Comparison of ENCODE assay signal across 16 cellular contexts in genomic region chr1:25068829-25069228, GRCh38.
DNase-seq lines count a peak whose midpoint lies in the region; ATAC-seq, FAIRE-seq and TF ChIP-seq lines count a peak whose summit lies in the region.
"Had no signal": no experiment of that assay in that cellular context is flagged by ENCODE, and none has a peak within 500 bp of the region (broad histone marks: within the 10 kb centered on the region; RNA-seq: fewer than 3 reads in every experiment).

No MANE protein-coding gene starts in this region.

- no peak overlapping the region for H2AK5ac ChIP-seq in H1 (ENCODE audit: low read depth, low read length)

- H3K14ac ChIP-seq in H1 (ENCODE audit: insufficient read length): no peak overlapping the region

- H2BK20ac ChIP-seq in H1 (ENCODE audit: low read length): no peak overlapping the region

- H4K8ac ChIP-seq in H1 (ENCODE audit: extremely low read depth, insufficient read depth, low read length): no peak overlapping the region

- H4K20me1 ChIP-seq in PC-3 (ENCODE audit: low read length): no peaks in the 10 kb centered on the region
- H4K20me1 ChIP-seq in H1 (replicated peaks in 1 of 2; ENCODE audit: control insufficient read depth in 1 of 2, insufficient read depth in 2 of 2, low read length in 2 of 2): no peaks in the 10 kb centered on the region

- no peak overlapping the region for H4K5ac ChIP-seq in H1 (ENCODE audit: insufficient read length, low read depth, low read length)

- H3K18ac ChIP-seq in H1 (ENCODE audit: extremely low read depth, low read length): no peak overlapping the region

- no peak overlapping the region for H3K9ac ChIP-seq in PC-3 (ENCODE audit: low read length)
- H3K9ac ChIP-seq in H1 (replicated peaks in 1 of 4; ENCODE audit: extremely low read depth in 1 of 4, low read depth in 3 of 4, low read length in 3 of 4): no peak overlapping the region

- H3K79me1 ChIP-seq in H1 (ENCODE audit: low read depth, low read length): no peaks in the 10 kb centered on the region

- H3K4me1 ChIP-seq in PC-3 (ENCODE audit: insufficient read depth, low read length): peaks cover 3% of the 10 kb centered on the region; the same call in 1 of the 2 replicates
- peaks cover 0 to 6% (median under 1%) of the 10 kb centered on the region in 4 experiments; a peak in 1 of 7 replicates for H3K4me1 ChIP-seq in H1 (replicated peaks in 1 of 4; ENCODE audit: control insufficient read depth in 3 of 4, insufficient read depth in 4 of 4, low read length in 3 of 4)
- no peaks in the 10 kb centered on the region for H3K4me1 ChIP-seq in ascending aorta
- H3K4me1 ChIP-seq in A673 (ENCODE audit: insufficient read depth, low read length, poor library complexity, severe bottlenecking): no peaks in the 10 kb centered on the region

- no peak overlapping the region for H3K23ac ChIP-seq in H1 (ENCODE audit: insufficient read length)

- H3K79me2 ChIP-seq in PC-3 (ENCODE audit: low read length): no peaks in the 10 kb centered on the region
- no peaks in the 10 kb centered on the region for H3K79me2 ChIP-seq in H1 (ENCODE audit: control insufficient read depth in 1 of 2, insufficient read depth in 2 of 2, low read length in 2 of 2)

- no peak overlapping the region for H3K56ac ChIP-seq in H1 (replicated peaks; ENCODE audit: insufficient read length, low read depth, low read length)

- H3K36me3 ChIP-seq in PC-3 (ENCODE audit: low read depth, low read length) (no peaks in the 10 kb centered on the region), H1 (ENCODE audit: control insufficient read depth in 2 of 4, insufficient read depth in 4 of 4, low read length in 3 of 4) (no peaks in the 10 kb centered on the region), ascending aorta (no peaks in the 10 kb centered on the region), A673 (ENCODE audit: insufficient read depth, low read length, poor library complexity, severe bottlenecking) (no peaks in the 10 kb centered on the region)
- H3K36me3 ChIP-seq: transverse colon had no signal

- no peak for ATAC-seq in PC-3

- no peak overlapping the region for H3K27ac ChIP-seq in 22Rv1
- H3K27ac ChIP-seq in PC-3 (ENCODE audit: low read length): no peak overlapping the region
- no peak overlapping the region for H3K27ac ChIP-seq in H1 (ENCODE audit: low read depth, low read length)
- no peak overlapping the region for H3K27ac ChIP-seq in dorsolateral prefrontal cortex
- no peak overlapping the region for H3K27ac ChIP-seq in ascending aorta
- no peak overlapping the region for H3K27ac ChIP-seq in A673 (ENCODE audit: low read depth, low read length, poor library complexity, severe bottlenecking)
- H3K27ac ChIP-seq: transverse colon had no signal

- 0 out of 4 replicates have a peak, but pooled peaks of 1 of the 2 experiments have one; percentile 14 for TF ChIP-seq RAD21 in H1 (IDR thresholded peaks at IDR 0.05 in 1 of 2, conservative IDR thresholded peaks at IDR 0.05 in 1 of 2; ENCODE audit: low read depth in 2 of 2, low read length in 2 of 2)

- H3K23me2 ChIP-seq in H1 (ENCODE audit: low read depth, low read length): no peaks in the 10 kb centered on the region

- H3K4me3 ChIP-seq in PC-3 (ENCODE audit: low read length): no peak overlapping the region
- no peak overlapping the region for H3K4me3 ChIP-seq in H1 (ENCODE audit: extremely low read depth in 1 of 4, insufficient read depth in 2 of 4, low read depth in 3 of 4, low read length in 4 of 4)
- H3K4me3 ChIP-seq in dorsolateral prefrontal cortex: no peak overlapping the region
- no peak overlapping the region for H3K4me3 ChIP-seq in ascending aorta
- H3K4me3 ChIP-seq in A673 (ENCODE audit: low read depth, low read length, poor library complexity, severe bottlenecking): no peak overlapping the region
- H3K4me3 ChIP-seq: transverse colon had no signal

- TF ChIP-seq POLR2A in H1 (IDR thresholded peaks at IDR 0.05; ENCODE audit: control extremely low read depth in 1 of 2, low read depth in 2 of 2, low read length in 2 of 2): no peak

- H2BK12ac ChIP-seq in H1 (ENCODE audit: low read depth, low read length): no peak overlapping the region

- H3K4me2 ChIP-seq in PC-3 (ENCODE audit: low read length) (no peak overlapping the region), H1 (ENCODE audit: insufficient read depth in 1 of 2, low read depth in 2 of 2, low read length in 2 of 2) (no peak overlapping the region)

- BruUV-seq in PC-3 (replicated peaks; lab: Mats Ljungman, UMichigan): no TSS peak
- BruUV-seq in A673 (replicated peaks; lab: Mats Ljungman, UMichigan): no TSS peak

- H2AFZ ChIP-seq in PC-3 (ENCODE audit: low read length) (no peak overlapping the region), H1 (ENCODE audit: low read length) (no peak overlapping the region)

- TF ChIP-seq EP300 in H1 (IDR thresholded peaks at IDR 0.05; ENCODE audit: borderline replicate concordance in 1 of 2, low read depth in 2 of 2, low read length in 2 of 2): no peak

- no peaks in the 10 kb centered on the region for H3K9me3 ChIP-seq in PC-3 (ENCODE audit: low read length)
- H3K9me3 ChIP-seq in H1 (ENCODE audit: insufficient read depth in 2 of 2, low read depth in 1 of 2, low read length in 1 of 2): no peaks in the 10 kb centered on the region
- no peaks in the 10 kb centered on the region for H3K9me3 ChIP-seq in ascending aorta
- H3K9me3 ChIP-seq in A673 (ENCODE audit: low read depth, low read length, poor library complexity, severe bottlenecking): no peaks in the 10 kb centered on the region
- H3K9me3 ChIP-seq: transverse colon had no signal

- no peak overlapping the region for H2BK120ac ChIP-seq in H1 (replicated peaks; ENCODE audit: low read depth, low read length)

- no peak for FAIRE-seq in H1 (lab: Jason Lieb, UNC)
- FAIRE-seq: D721Med, endothelial cell of umbilical vein had no signal

- peak; percentile 23 for TF ChIP-seq CTCF in 22Rv1 (IDR thresholded peaks at IDR 0.05)
- TF ChIP-seq CTCF in GM12874 (IDR thresholded peaks at IDR 0.05; ENCODE audit: insufficient read depth, low read depth, low read length): peak; percentile 48
- peak; percentile 42 for TF ChIP-seq CTCF in PC-3 (conservative IDR thresholded peaks at IDR 0.05; ENCODE audit: low read depth, low read length)
- TF ChIP-seq CTCF in H1 (IDR thresholded peaks at IDR 0.05; ENCODE audit: control extremely low read depth in 1 of 3, insufficient read depth in 1 of 3, low read depth in 1 of 3, low read length in 3 of 3): peak; percentile 15 to 42 (median 38); a peak in 3 of 4 replicates
- TF ChIP-seq CTCF in dorsolateral prefrontal cortex (IDR thresholded peaks at IDR 0.05 in 54 of 56, conservative IDR thresholded peaks at IDR 0.05 in 2 of 56; ENCODE audit: low read depth in 1 of 56, partially characterized antibody in 56 of 56): no peak
- TF ChIP-seq CTCF in ascending aorta (IDR thresholded peaks at IDR 0.05): no peak
- TF ChIP-seq CTCF in A673 (conservative IDR thresholded peaks at IDR 0.05; ENCODE audit: low read depth, low read length): no peak

- H3K9me2 ChIP-seq in PC-3 (replicated peaks; ENCODE audit: low read length): no peaks in the 10 kb centered on the region

- no peak overlapping the region for H2BK5ac ChIP-seq in H1 (ENCODE audit: low read depth, low read length)

- no peak overlapping the region for H4K91ac ChIP-seq in H1 (replicated peaks; ENCODE audit: insufficient read length, low read length)

- CTCF ChIA-PET in PC-3 (lab: Charles Lee): no interaction called here
- CTCF ChIA-PET in H1 (lab: Charles Lee; ENCODE audit: partially characterized antibody): interaction anchor here (0.6 to 1.1 kb wide), 5 partner anchors 14 to 1958 kb away, joined by 3 to 5 read pairs (median 3); no protein-coding TSS in a partner anchor
- CTCF ChIA-PET in A673 (lab: Charles Lee): no interaction called here

- no peak overlapping the region for H2BK15ac ChIP-seq in H1 (ENCODE audit: low read length)

- H3K27me3 ChIP-seq in PC-3 (ENCODE audit: low read length): no peaks in the 10 kb centered on the region
- H3K27me3 ChIP-seq in H1 (replicated peaks in 1 of 4; ENCODE audit: control insufficient read depth in 3 of 4, extremely low read depth in 1 of 4, insufficient read depth in 3 of 4, low read length in 3 of 4): no peaks in the 10 kb centered on the region
- H3K27me3 ChIP-seq in dorsolateral prefrontal cortex: peaks cover 0 to 3% (median 0%) of the 10 kb centered on the region in 45 donors
- H3K27me3 ChIP-seq in ascending aorta: no peaks in the 10 kb centered on the region
- H3K27me3 ChIP-seq in A673 (replicated peaks; ENCODE audit: insufficient read depth, low read depth, low read length, poor library complexity): no peaks in the 10 kb centered on the region
- H3K27me3 ChIP-seq: transverse colon had no signal

- H3F3A ChIP-seq in PC-3 (ENCODE audit: low read length, unreplicated experiment): no peaks in the 10 kb centered on the region

- DNase-seq in PC-3 (no peak), H1 (ENCODE audit: low read depth in 1 of 2, low spot score in 2 of 2) (no peak), dorsolateral prefrontal cortex (no peak), HUDEP-2 (lab: John Stamatoyannopoulos, UW; ENCODE audit: unreplicated experiment in 76 of 76) (no peak), ascending aorta (ENCODE audit: low spot score in 2 of 2) (no peak), A673 (ENCODE audit: low spot score) (no peak)
- DNase-seq: activated gamma-delta T cell; central memory CD4-positive, alpha-beta T cell; head of caudate nucleus; NCI-H1417; NCI-H510A; transverse colon had no signal

- H3K4ac ChIP-seq in H1 (replicated peaks; ENCODE audit: insufficient read length, low read depth, low read length): no peak overlapping the region

- POLR2A ChIA-PET in PC-3 (lab: Charles Lee; ENCODE audit: unreplicated experiment): interaction anchor here (0.6 kb wide), 1 partner anchor 66 kb away, joined by 7 read pairs; no protein-coding TSS in a partner anchor
- POLR2A ChIA-PET in H1 (lab: Charles Lee; ENCODE audit: partially characterized antibody): interaction anchor here (0.7 kb wide), 1 partner anchor 172 kb away, joined by 3 read pairs; no protein-coding TSS in a partner anchor
- POLR2A ChIA-PET in A673 (lab: Charles Lee; ENCODE audit: low non-redundant PET): no interaction called here

- 87% methylated on average over 4 of the region's 4 CpGs; no CpG with 5 or more reads in 1 of the 2 experiments for WGBS in H1 (ENCODE audit: extremely low coverage in 1 of 2, insufficient coverage in 1 of 2, insufficient read length in 1 of 2, insufficient replicate concordance in 2 of 2, low coverage in 1 of 2, low lambda C conversion rate in 2 of 2, missing lambda C conversion rate in 1 of 2), 2 experiments

- intact Hi-C loops in PC-3 (cut with micrococcal nuclease): no loop called here
- intact Hi-C loops in dorsolateral prefrontal cortex (cut with DNase I): no loop called here
- intact Hi-C loops in ascending aorta (cut with DNase I): no loop called here
- intact Hi-C loops in A673 (cut with micrococcal nuclease; ENCODE audit: unreplicated experiment): no loop called here

TF ChIP-seq in H1, 55 proteins besides CTCF, POLR2A, EP300 and RAD21:
- TF ChIP-seq KDM1A (IDR thresholded peaks at IDR 0.05; ENCODE audit: borderline replicate concordance, low read length) (0 out of 2 replicates have a peak, but pooled peaks have one; percentile 20), TAF1 (IDR thresholded peaks at IDR 0.05; ENCODE audit: low read depth, low read length) (no peak), NRF1 (IDR thresholded peaks at IDR 0.05; ENCODE audit: low read depth, low read length) (no peak)

Comparison
In these comparisons a context has a peak if more than half of its experiments do, and no peak if none do; other contexts are left out.
1. CTCF ChIP-seq: peak in 22Rv1 (single experiment), GM12874 (single experiment), PC-3 (single experiment) and H1 (3 of 3); none in dorsolateral prefrontal cortex (0 of 56), ascending aorta (0 of 3) and A673 (single experiment).